30 cellular contexts compared by ENCODE assay signal in genomic region chr13:48249018-48249417, GRCh38. TPM values are rescaled to one million over a fixed set of nuclear protein-coding genes. Genes with fewer than 3 reads are reported as not detected.
DNase-seq lines count a peak whose midpoint lies in the region; ATAC-seq, FAIRE-seq and TF ChIP-seq lines count a peak whose summit lies in the region.
"Had no signal": no experiment of that assay in that cellular context is flagged by ENCODE, and none has a peak within 500 bp of the region (broad histone marks: within the 10 kb centered on the region; RNA-seq: fewer than 3 reads in every experiment).

No MANE protein-coding gene starts in this region.

- H3K27me3 ChIP-seq in Panc1 (ENCODE audit: control insufficient read depth, insufficient read depth, low read length) (no peaks in the 10 kb centered on the region), right lobe of liver (no peaks in the 10 kb centered on the region)
- H3K27me3 ChIP-seq: BLaER1, brain microvascular endothelial cell, ovary, Peyer's patch had no signal

- no peaks in the 10 kb centered on the region for H3K4me1 ChIP-seq in Panc1 (ENCODE audit: control insufficient read depth, insufficient read depth, low read length)
- peaks cover 0 to 44% (median 9%) of the 10 kb centered on the region in 4 donors for H3K4me1 ChIP-seq in right lobe of liver
- H3K4me1 ChIP-seq: BLaER1 had no signal

- DNase-seq in activated T-cell treated with anti-CD3 and anti-CD28 coated beads, Interleukin-2, amount 50 U/mL, for 72 hours = no peak
- DNase-seq in activated T-cell treated with anti-CD3 and anti-CD28 coated beads, Interleukin-2, amount 50 U/mL, for 48 hours = no peak
- DNase-seq in Panc1 (ENCODE audit: low read depth, low spot score) (no peak), right lobe of liver (no peak), AG08396 (ENCODE audit: low spot score) (no peak)
- DNase-seq: ACHN; brain microvascular endothelial cell; Calu3; DMS79 treated with DMSO at 0.1 percent for 48 hours; GM23248; islet precursor cell; left ventricle myocardium superior; MM.1S; NCI-H2029 treated with DMSO at 0.1 percent for 48 hours; nephron progenitor cell; ovary; Peyer's patch; retina; stimulated activated CD4-positive, alpha-beta T cell treated with anti-CD3 and anti-CD28 coated beads, Interleukin-1b, Interleukin-23, amount 100 ng/mL, for 48 hours; stimulated activated CD8-positive, alpha-beta memory T cell treated with anti-CD3 and anti-CD28 coated beads, Interleukin-4, amount 100 ng/mL, for 48 hours had no signal

- peak; percentile 33 for FAIRE-seq in endometrium (lab: Jason Lieb, UNC)

- H3K4me3 ChIP-seq in Panc1 (ENCODE audit: low read depth in 2 of 2, low read length in 2 of 2) = no peak overlapping the region
- H3K4me3 ChIP-seq in right lobe of liver = no peak overlapping the region
- H3K4me3 ChIP-seq: BLaER1, GM23248, ovary, Peyer's patch, smooth muscle cell had no signal

- 79% methylated on average over 2 of the region's 2 CpGs for WGBS in right lobe of liver (ENCODE audit: insufficient coverage, low coverage, low lambda C conversion rate, missing lambda C conversion rate)

- TF ChIP-seq POLR2A in right lobe of liver (IDR thresholded peaks at IDR 0.05) = no peak

- POLR2A ChIA-PET in Panc1 (lab: Charles Lee) = no interaction called here

- H3K27me3 Mint-ChIP-seq in activated T-cell treated with anti-CD3 and anti-CD28 coated beads, Interleukin-2, amount 50 U/mL, for 72 hours (ENCODE audit: low read depth) = no peaks in the 10 kb centered on the region
- H3K27me3 Mint-ChIP-seq in stimulated activated naive CD8-positive, alpha-beta T cell treated with anti-CD3 and anti-CD28 coated beads, Interleukin-15, Interleukin-2, amounts not matched to agents 100 ng/mL and 50 ng/mL, for 24 hours = no peaks in the 10 kb centered on the region
- H3K27me3 Mint-ChIP-seq: type B pancreatic cell had no signal

- peaks cover 0 to 3% of the 10 kb centered on the region in 2 donors for H3K36me3 Mint-ChIP-seq in activated T-cell treated with anti-CD3 and anti-CD28 coated beads, Interleukin-2, amount 50 U/mL, for 72 hours (ENCODE audit: insufficient read depth in 2 of 2)
- H3K36me3 Mint-ChIP-seq in stimulated activated naive CD8-positive, alpha-beta T cell treated with anti-CD3 and anti-CD28 coated beads, Interleukin-15, Interleukin-2, amounts not matched to agents 100 ng/mL and 50 ng/mL, for 24 hours (ENCODE audit: low read depth) = peaks cover 32% of the 10 kb centered on the region

- peak overlapping the region; percentile 19 to 33 for H3K4me3 Mint-ChIP-seq in activated T-cell treated with anti-CD3 and anti-CD28 coated beads, Interleukin-2, amount 50 U/mL, for 72 hours
- H3K4me3 Mint-ChIP-seq in stimulated activated naive CD8-positive, alpha-beta T cell treated with anti-CD3 and anti-CD28 coated beads, Interleukin-15, Interleukin-2, amounts not matched to agents 100 ng/mL and 50 ng/mL, for 24 hours = no peak overlapping the region
- H3K4me3 Mint-ChIP-seq: mesothelial cell of epicardium, nephron progenitor cell, type B pancreatic cell had no signal

- CTCF ChIA-PET in Panc1 (lab: Charles Lee) = no interaction called here

- H3K9me3 Mint-ChIP-seq in activated T-cell treated with anti-CD3 and anti-CD28 coated beads, Interleukin-2, amount 50 U/mL, for 72 hours = no peaks in the 10 kb centered on the region
- H3K9me3 Mint-ChIP-seq in stimulated activated naive CD8-positive, alpha-beta T cell treated with anti-CD3 and anti-CD28 coated beads, Interleukin-15, Interleukin-2, amounts not matched to agents 100 ng/mL and 50 ng/mL, for 24 hours = no peaks in the 10 kb centered on the region
- H3K9me3 Mint-ChIP-seq: mesothelial cell of epicardium, nephron progenitor cell, type B pancreatic cell had no signal

- peak; percentile 97 to 98 for ATAC-seq in activated T-cell treated with anti-CD3 and anti-CD28 coated beads, Interleukin-2, amount 50 U/mL, for 72 hours (replicated peaks in 1 of 2)
- no peak for ATAC-seq in Panc1
- ATAC-seq in right lobe of liver = no peak
- ATAC-seq in GM19452 (IDR thresholded peaks at IDR 0.05; ENCODE audit: unreplicated experiment) = no peak
- ATAC-seq: left ventricle myocardium superior had no signal

- no peaks in the 10 kb centered on the region for H3K36me3 ChIP-seq in Panc1 (ENCODE audit: control insufficient read depth, insufficient read depth, low read length)
- H3K36me3 ChIP-seq in right lobe of liver = no peaks in the 10 kb centered on the region
- H3K36me3 ChIP-seq: ovary had no signal

- TF ChIP-seq CTCF in Panc1 (IDR thresholded peaks at IDR 0.05) (no peak), right lobe of liver (IDR thresholded peaks at IDR 0.05) (no peak)

- no peak overlapping the region for H3K27ac ChIP-seq in Panc1 (ENCODE audit: low read length)
- H3K27ac ChIP-seq in right lobe of liver = no peak overlapping the region
- H3K27ac ChIP-seq: BLaER1, brain microvascular endothelial cell, epithelial cell of prostate, GM23248, HL-60, KMS-11, ovary, Peyer's patch had no signal

- H3K27ac Mint-ChIP-seq in activated T-cell treated with anti-CD3 and anti-CD28 coated beads, Interleukin-2, amount 50 U/mL, for 72 hours = peak overlapping the region; percentile 61
- peak overlapping the region; percentile 57 for H3K27ac Mint-ChIP-seq in stimulated activated naive CD8-positive, alpha-beta T cell treated with anti-CD3 and anti-CD28 coated beads, Interleukin-15, Interleukin-2, amounts not matched to agents 100 ng/mL and 50 ng/mL, for 24 hours
- H3K27ac Mint-ChIP-seq: mesothelial cell of epicardium, nephron progenitor cell, type B pancreatic cell had no signal

- H3K9me3 ChIP-seq in Panc1 (ENCODE audit: control insufficient read depth, insufficient read depth, low read depth, low read length) = no peaks in the 10 kb centered on the region
- no peaks in the 10 kb centered on the region for H3K9me3 ChIP-seq in right lobe of liver
- H3K9me3 ChIP-seq: BLaER1, ovary, Peyer's patch had no signal

- in situ Hi-C loops in Panc1 (cut with HindIII; ENCODE audit: low pct_unique_long_range_greater_than_20kb, low sequenced_read_pairs) = no loop called here

- intact Hi-C loops in Panc1 (cut with micrococcal nuclease; ENCODE audit: unreplicated experiment) = no loop called here
- intact Hi-C loops in right lobe of liver (cut with DNase I) = no loop called here

- BruUV-seq in Panc1 (replicated peaks; lab: Mats Ljungman, UMichigan) = TSS peak; percentile 2

- H3K4me1 Mint-ChIP-seq in activated T-cell treated with anti-CD3 and anti-CD28 coated beads, Interleukin-2, amount 50 U/mL, for 72 hours (ENCODE audit: low read depth) = peaks cover 40% of the 10 kb centered on the region
- H3K4me1 Mint-ChIP-seq in stimulated activated naive CD8-positive, alpha-beta T cell treated with anti-CD3 and anti-CD28 coated beads, Interleukin-15, Interleukin-2, amounts not matched to agents 100 ng/mL and 50 ng/mL, for 24 hours (ENCODE audit: low read depth) = peaks cover 76% of the 10 kb centered on the region
- H3K4me1 Mint-ChIP-seq: nephron progenitor cell had no signal

RNA-seq across cellular contexts. Expression of gene ITM2B, which starts 16.0 kb away (rescaled TPM):
- 100 to 1,000 TPM; 109 to 111 TPM for total RNA-seq in activated T-cell treated with anti-CD3 and anti-CD28 coated beads, Interleukin-2, amount 50 U/mL, for 72 hours
- total RNA-seq in Panc1 (2021; ENCODE audit: unreplicated experiment) = 156 TPM
- 124 TPM for polyA plus RNA-seq in Panc1 (2012; ENCODE audit: insufficient read length)
- total RNA-seq in right lobe of liver = 100 to 1,000 TPM; 203 to 381 (median 320) TPM

RNA-seq across cellular contexts. Expression of gene RB1, which starts 54.5 kb away (rescaled TPM):
- total RNA-seq in activated T-cell treated with anti-CD3 and anti-CD28 coated beads, Interleukin-2, amount 50 U/mL, for 72 hours = 10 to 100 TPM; 32.5 to 37.7 TPM
- total RNA-seq in Panc1 (2021; ENCODE audit: unreplicated experiment) = 36.0 TPM
- 13.1 TPM for polyA plus RNA-seq in Panc1 (2012; ENCODE audit: insufficient read length)
- 10 to 100 TPM in 5 of 6 experiments, 1 to 10 TPM in 1; 6.2 to 19.4 (median 12.3) TPM for total RNA-seq in right lobe of liver

Comparison
In these comparisons a context has a peak if more than half of its experiments do, and no peak if none do; other contexts are left out.
1. ATAC-seq: peak in activated T-cell treated with anti-CD3 and anti-CD28 coated beads, Interleukin-2, amount 50 U/mL, for 72 hours (2 of 2); none in Panc1 (single experiment), right lobe of liver (0 of 4) and GM19452 (single experiment).